ENCODE assay signal across 1 cellular context in the genomic region with DNA sequence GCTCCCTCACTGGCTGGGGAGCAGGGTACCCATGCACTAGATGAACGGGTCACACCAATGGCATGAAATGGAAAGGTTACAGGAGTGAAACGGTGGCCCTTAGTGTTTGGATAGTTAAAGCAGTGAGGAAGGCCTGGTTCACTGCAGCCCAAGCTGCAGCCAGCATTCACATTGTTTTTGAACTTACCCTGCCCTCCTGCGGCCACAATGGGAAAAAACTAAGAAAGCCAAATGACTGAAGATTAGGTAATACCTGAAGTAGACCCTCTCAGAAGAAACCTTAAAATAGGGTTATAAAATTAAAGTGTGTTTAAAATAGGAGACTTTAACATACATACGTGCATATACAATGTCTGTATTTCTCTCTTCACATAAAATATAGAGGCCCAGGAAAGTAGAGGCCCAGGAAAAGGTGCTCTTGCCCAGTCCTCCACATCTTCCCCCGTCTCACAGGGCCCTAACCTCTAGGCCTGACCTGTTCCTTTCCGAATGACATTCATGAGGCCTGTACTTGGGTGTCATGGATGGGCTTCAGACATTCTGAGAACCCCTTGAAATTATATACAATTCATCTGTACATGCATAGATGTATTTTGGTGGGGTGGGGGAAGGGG.
TF ChIP-seq lines count a peak whose summit lies in the region.

No MANE protein-coding gene starts in this region.

TF ChIP-seq in endothelial cell of umbilical vein, 7 proteins besides CTCF, POLR2A, EP300 and RAD21:
- no peak for TF ChIP-seq MYC (IDR thresholded peaks at IDR 0.05; ENCODE audit: low read depth, low read length)
- no peak for TF ChIP-seq JUN (IDR thresholded peaks at IDR 0.05; ENCODE audit: borderline replicate concordance, insufficient read depth, insufficient read length, low read depth)
- TF ChIP-seq GATA2 (IDR thresholded peaks at IDR 0.05; ENCODE audit: insufficient read depth, insufficient read length, low read depth, low read length) = no peak
- TF ChIP-seq, protein P1, sequence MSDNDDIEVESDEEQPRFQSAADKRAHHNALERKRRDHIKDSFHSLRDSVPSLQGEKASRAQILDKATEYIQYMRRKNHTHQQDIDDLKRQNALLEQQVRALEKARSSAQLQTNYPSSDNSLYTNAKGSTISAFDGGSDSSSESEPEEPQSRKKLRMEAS (IDR thresholded peaks at IDR 0.05; ENCODE audit: insufficient read depth, insufficient read length) = no peak
- no peak for TF ChIP-seq FOS (IDR thresholded peaks at IDR 0.05; ENCODE audit: borderline replicate concordance, insufficient read depth, low read length)
- no peak for TF ChIP-seq POLR2AphosphoS5 (IDR thresholded peaks at IDR 0.05; ENCODE audit: insufficient read depth, low read depth, low read length)
- no peak for TF ChIP-seq EZH2 (IDR thresholded peaks at IDR 0.05; ENCODE audit: borderline replicate concordance, low read depth, low read length, severe bottlenecking)
